Comparison of ENCODE assay signal across 19 cellular contexts in genomic region chr3:71089271-71089670, GRCh38.
DNase-seq lines count a peak whose midpoint lies in the region; ATAC-seq, FAIRE-seq and TF ChIP-seq lines count a peak whose summit lies in the region.
"Had no signal": no experiment of that assay in that cellular context is flagged by ENCODE, and none has a peak within 500 bp of the region (broad histone marks: within the 10 kb centered on the region; RNA-seq: fewer than 3 reads in every experiment).

No MANE protein-coding gene starts in this region.

- ATAC-seq in activated CD4-positive, alpha-beta T cell treated with anti-CD3 and anti-CD28 coated beads for 36 hours, result peak; percentile 11
- ATAC-seq: K562 had no signal

- peak; percentile 58 for DNase-seq in activated CD4-positive, alpha-beta T cell treated with anti-CD3 and anti-CD28 coated beads for 36 hours
- DNase-seq in activated CD4-positive, alpha-beta T cell treated with anti-CD3 and anti-CD28 coated beads, Interleukin-2, amount 50 U/mL, for 4 hours, result no peak
- peak; percentile 9 for DNase-seq in M059J (ENCODE audit: low read depth)
- DNase-seq in bronchial epithelial cell (ENCODE audit: low read depth), result peak; percentile 49
- no peak for DNase-seq in NK-92 treated with Interleukin-12 subunit alpha and Interleukin-12 subunit beta, amount 100 ng/mL, for 24 hours (lab: John Stamatoyannopoulos, UW)
- no peak for DNase-seq in esophagus muscularis mucosa (ENCODE audit: extremely low spot score)
- DNase-seq in erythroblast (lab: John Stamatoyannopoulos, UW), result no peak
- DNase-seq: effector CD4-positive, alpha-beta T cell; head of caudate nucleus; left cardiac atrium; NCI-H146; NCI-H526; sigmoid colon; T-helper 9 cell had no signal

- TF ChIP-seq EP300 in esophagus muscularis mucosa (IDR thresholded peaks at IDR 0.05), result no peak

- TF ChIP-seq CTCF in bronchial epithelial cell (IDR thresholded peaks at IDR 0.05; ENCODE audit: insufficient read depth, low read length, severe bottlenecking) (no peak), neutrophil (IDR thresholded peaks at IDR 0.05) (no peak), esophagus muscularis mucosa (IDR thresholded peaks at IDR 0.05) (no peak)

- H3K36me3 ChIP-seq in bronchial epithelial cell (ENCODE audit: control insufficient read depth, insufficient read depth, low read length) (no peaks in the 10 kb centered on the region), neutrophil (no peaks in the 10 kb centered on the region), esophagus muscularis mucosa (no peaks in the 10 kb centered on the region)
- H3K36me3 ChIP-seq: sigmoid colon, thoracic aorta had no signal

- peaks cover 35% of the 10 kb centered on the region for H3K36me3 Mint-ChIP-seq in activated CD4-positive, alpha-beta T cell treated with anti-CD3 and anti-CD28 coated beads for 36 hours (ENCODE audit: low read depth)

- H3K27ac ChIP-seq in neutrophil, result peak overlapping the region; percentile 28
- no peak overlapping the region for H3K27ac ChIP-seq in esophagus muscularis mucosa (replicated peaks in 1 of 4)
- H3K27ac ChIP-seq: sigmoid colon, thoracic aorta had no signal

- H3K9me3 ChIP-seq in neutrophil (no peaks in the 10 kb centered on the region), esophagus muscularis mucosa (no peaks in the 10 kb centered on the region)
- H3K9me3 ChIP-seq: sigmoid colon, thoracic aorta had no signal

- POLR2A ChIA-PET in activated CD4-positive, alpha-beta T cell treated with anti-CD3 and anti-CD28 coated beads for 36 hours (lab: Charles Lee), result interaction anchor here (0.6 to 0.7 kb wide), 2 partner anchors 9 to 494 kb away, joined by 4 read pairs; no protein-coding TSS in a partner anchor

- H3K4me3 Mint-ChIP-seq in activated CD4-positive, alpha-beta T cell treated with anti-CD3 and anti-CD28 coated beads for 36 hours, result no peak overlapping the region
- H3K4me3 Mint-ChIP-seq: nephron had no signal

- H3K4me1 Mint-ChIP-seq in activated CD4-positive, alpha-beta T cell treated with anti-CD3 and anti-CD28 coated beads for 36 hours, result peaks cover 89% of the 10 kb centered on the region
- H3K4me1 Mint-ChIP-seq: nephron had no signal

- H3K27me3 ChIP-seq in bronchial epithelial cell (ENCODE audit: control insufficient read depth, insufficient read depth, low read length), result no peaks in the 10 kb centered on the region
- no peaks in the 10 kb centered on the region for H3K27me3 ChIP-seq in neutrophil
- no peaks in the 10 kb centered on the region for H3K27me3 ChIP-seq in esophagus muscularis mucosa
- H3K27me3 ChIP-seq: sigmoid colon had no signal

- 100% methylated on average over 2 of the region's 2 CpGs for WGBS in esophagus muscularis mucosa

- intact Hi-C loops in activated CD4-positive, alpha-beta T cell treated with anti-CD3 and anti-CD28 coated beads for 36 hours (cut with DNase I, micrococcal nuclease), result loop anchor here (5.0 kb wide), 3 partner anchors 293 to 403 kb away; no protein-coding TSS in a partner anchor
- intact Hi-C loops in esophagus muscularis mucosa (cut with DNase I), result no loop called here

- peak overlapping the region; percentile 88 for H3K27ac Mint-ChIP-seq in activated CD4-positive, alpha-beta T cell treated with anti-CD3 and anti-CD28 coated beads for 36 hours
- H3K27ac Mint-ChIP-seq: nephron had no signal

- TF ChIP-seq POLR2A in esophagus muscularis mucosa (IDR thresholded peaks at IDR 0.05; ENCODE audit: low read depth) (no peak), erythroblast (IDR thresholded peaks at IDR 0.05; ENCODE audit: low read length) (no peak)

- no peak for FAIRE-seq in bronchial epithelial cell (lab: Jason Lieb, UNC)
- FAIRE-seq: A204.1, K562 had no signal

- CTCF ChIA-PET in activated CD4-positive, alpha-beta T cell treated with anti-CD3 and anti-CD28 coated beads for 36 hours (lab: Charles Lee), result interaction anchor here (0.8 to 1.4 kb wide), 3 partner anchors 9 to 211 kb away, joined by 3 to 4 read pairs (median 3); no protein-coding TSS in a partner anchor

- H3K9me3 Mint-ChIP-seq in activated CD4-positive, alpha-beta T cell treated with anti-CD3 and anti-CD28 coated beads for 36 hours (ENCODE audit: low read depth), result no peaks in the 10 kb centered on the region
- H3K9me3 Mint-ChIP-seq: nephron had no signal

- no peaks in the 10 kb centered on the region for H3K27me3 Mint-ChIP-seq in activated CD4-positive, alpha-beta T cell treated with anti-CD3 and anti-CD28 coated beads for 36 hours

- no peak overlapping the region for H3K4me3 ChIP-seq in bronchial epithelial cell (ENCODE audit: low read depth, low read length)
- H3K4me3 ChIP-seq in neutrophil (ENCODE audit: low read depth in 1 of 2, low read length in 1 of 2), result no peak overlapping the region
- H3K4me3 ChIP-seq in esophagus muscularis mucosa, result no peak overlapping the region
- H3K4me3 ChIP-seq: K562, sigmoid colon, thoracic aorta had no signal

- H3K4me1 ChIP-seq in neutrophil (ENCODE audit: control insufficient read depth in 1 of 2, insufficient read depth in 1 of 2, low read depth in 1 of 2, low read length in 1 of 2), result peaks cover 25 to 29% of the 10 kb centered on the region in 2 experiments
- H3K4me1 ChIP-seq in esophagus muscularis mucosa, result peaks cover 12 to 78% (median 51%) of the 10 kb centered on the region in 4 donors

Comparison
In these comparisons a context has a peak if more than half of its experiments do, and no peak if none do; other contexts are left out.
1. DNase-seq: peak in activated CD4-positive, alpha-beta T cell treated with anti-CD3 and anti-CD28 coated beads for 36 hours (single experiment), M059J (single experiment) and bronchial epithelial cell (single experiment); none in activated CD4-positive, alpha-beta T cell treated with anti-CD3 and anti-CD28 coated beads, Interleukin-2, amount 50 U/mL, for 4 hours (0 of 2), NK-92 treated with Interleukin-12 subunit alpha and Interleukin-12 subunit beta, amount 100 ng/mL, for 24 hours (single experiment), esophagus muscularis mucosa (single experiment) and erythroblast (0 of 2).